Comparison of ENCODE assay signal across 20 cellular contexts in genomic region chr10:52568309-52568708, GRCh38.
DNase-seq lines count a peak whose midpoint lies in the region; ATAC-seq, FAIRE-seq and TF ChIP-seq lines count a peak whose summit lies in the region.
"Had no signal": no experiment of that assay in that cellular context is flagged by ENCODE, and none has a peak within 500 bp of the region (broad histone marks: within the 10 kb centered on the region; RNA-seq: fewer than 3 reads in every experiment).

No MANE protein-coding gene starts in this region.

- H3K4me3 ChIP-seq in A549, result no peak overlapping the region
- H3K4me3 ChIP-seq in GM23248, result no peak overlapping the region
- no peak overlapping the region for H3K4me3 ChIP-seq in fibroblast of the aortic adventitia (ENCODE audit: low read depth, low read length)
- H3K4me3 ChIP-seq in sigmoid colon, result no peak overlapping the region

- H3K36me3 ChIP-seq in GM23248 (ENCODE audit: low read depth) (no peaks in the 10 kb centered on the region), sigmoid colon (no peaks in the 10 kb centered on the region)

- FAIRE-seq in A549 (lab: Jason Lieb, UNC), result peak; percentile 63
- FAIRE-seq: A204.1, H1, HepG2, RCC 7860 had no signal

- TF ChIP-seq EP300 in A549 (IDR thresholded peaks at IDR 0.05) (no peak), sigmoid colon (IDR thresholded peaks at IDR 0.05) (no peak)

- TF ChIP-seq RAD21 in A549 (conservative IDR thresholded peaks at IDR 0.05 in 1 of 2, IDR thresholded peaks at IDR 0.05 in 1 of 2), result no peak

- DNase-seq in A549 (ENCODE audit: low read depth in 1 of 2, low spot score in 1 of 2) (no peak), GM23248 (peak; percentile 84), fibroblast of the aortic adventitia (ENCODE audit: low read depth) (peak; percentile 10), sigmoid colon (no peak), iPS-NIHi7 (ENCODE audit: extremely low spot score) (no peak)
- DNase-seq: Calu3; CD4-positive, CD25-positive, alpha-beta regulatory T cell; DMS79; GF-D8; NCI-H187 treated with DMSO at 0.1 percent for 48 hours; NCI-H2171; NCI-H774; SHP77 treated with DMSO at 0.1 percent for 48 hours had no signal

- 97% methylated on average over 2 of the region's 2 CpGs for WGBS in A549 (ENCODE audit: missing lambda C conversion rate)
- 50 to 65% methylated on average over 2 of the region's 2 CpGs for WGBS in GM23248 (ENCODE audit: low coverage in 1 of 2, low lambda C conversion rate in 2 of 2, missing lambda C conversion rate in 2 of 2), 2 experiments
- WGBS in sigmoid colon, 2 donors, result 93 to 95% methylated on average over 2 of the region's 2 CpGs

- no peaks in the 10 kb centered on the region for H3K79me2 ChIP-seq in GM23248 (ENCODE audit: insufficient read depth)

- in situ Hi-C loops in GM23248 (cut with MboI), result loop anchor here (5.0 kb wide), 1 partner anchor 261 kb away; no protein-coding TSS in a partner anchor

- peaks cover 12% of the 10 kb centered on the region for H3K4me1 ChIP-seq in A549
- peaks cover 59% of the 10 kb centered on the region for H3K4me1 ChIP-seq in GM23248 (ENCODE audit: insufficient read depth)
- no peaks in the 10 kb centered on the region for H3K4me1 ChIP-seq in sigmoid colon

- 0 out of 2 replicates have a peak overlapping the region, but pooled peaks have one; percentile 12 for H3K9ac ChIP-seq in GM23248

- POLR2A ChIA-PET in A549 (lab: Yijun Ruan, JAX), result no interaction called here

- H3K4me2 ChIP-seq in A549, result no peak overlapping the region
- H3K4me2 ChIP-seq in GM23248 (ENCODE audit: unreplicated experiment), result peak overlapping the region; percentile 28

- peak overlapping the region; percentile 28 for H2AFZ ChIP-seq in GM23248

- TF ChIP-seq POLR2A in A549 (IDR thresholded peaks at IDR 0.05; ENCODE audit: low read length) (no peak), sigmoid colon (IDR thresholded peaks at IDR 0.05) (no peak)

- CTCF ChIA-PET in A549 (lab: Yijun Ruan, JAX), result interaction anchor here (1.1 to 4.2 kb wide), 7 partner anchors 23 to 267 kb away, joined by 3 to 95 read pairs (median 11); partner anchors contain the start of gene DKK1

- ATAC-seq in A549 (no peak), SK-N-SH treated with all-trans-retinoic acid at 6 μM for 48 hours (peak; percentile 94), HG03460 (IDR thresholded peaks at IDR 0.05; ENCODE audit: unreplicated experiment) (no peak), GM19035 (IDR thresholded peaks at IDR 0.05; ENCODE audit: unreplicated experiment) (no peak)
- ATAC-seq: HepG2 had no signal

- H3K9me2 ChIP-seq in GM23248 (ENCODE audit: insufficient read depth), result no peaks in the 10 kb centered on the region

- H3K27ac ChIP-seq in A549 (no peak overlapping the region), GM23248 (peak overlapping the region; percentile 51), sigmoid colon (no peak overlapping the region)

- H3K9me3 ChIP-seq in A549 (no peaks in the 10 kb centered on the region), GM23248 (ENCODE audit: low read depth) (no peaks in the 10 kb centered on the region), sigmoid colon (no peaks in the 10 kb centered on the region)

- H3F3A ChIP-seq in GM23248 (ENCODE audit: insufficient read depth), result peaks cover 30% of the 10 kb centered on the region

- no peaks in the 10 kb centered on the region for H3K27me3 ChIP-seq in GM23248 (replicated peaks; ENCODE audit: insufficient read depth)
- H3K27me3 ChIP-seq in sigmoid colon, result no peaks in the 10 kb centered on the region

- intact Hi-C loops in sigmoid colon (cut with DNase I), result no loop called here

- no peaks in the 10 kb centered on the region for H4K20me1 ChIP-seq in GM23248 (ENCODE audit: insufficient read depth)

- TF ChIP-seq CTCF in A549 (IDR thresholded peaks at IDR 0.05), result no peak
- no peak for TF ChIP-seq CTCF in fibroblast of the aortic adventitia (IDR thresholded peaks at IDR 0.05; ENCODE audit: insufficient read depth, low read length)
- TF ChIP-seq CTCF in sigmoid colon (IDR thresholded peaks at IDR 0.05), result no peak

TF ChIP-seq in A549, 52 proteins besides CTCF, POLR2A, EP300 and RAD21:
- no peak for TF ChIP-seq E2F6 (IDR thresholded peaks at IDR 0.05; ENCODE audit: borderline replicate concordance, low read depth)

TF ChIP-seq in SK-N-SH treated with all-trans-retinoic acid at 6 μM for 48 hours, 23 proteins besides CTCF, POLR2A, EP300 and RAD21 (continues in another document):
- TF ChIP-seq TOX (CRISPR knock-in tag; IDR thresholded peaks at IDR 0.05; ENCODE audit: borderline replicate concordance) (peak; percentile 92; the same call in 1 of the 2 replicates), TCF4 (CRISPR knock-in tag; IDR thresholded peaks at IDR 0.05; ENCODE audit: borderline replicate concordance) (no peak), ZNF70 (CRISPR knock-in tag; IDR thresholded peaks at IDR 0.05) (no peak), ZNF8 (CRISPR knock-in tag; IDR thresholded peaks at IDR 0.05) (no peak), TSHZ2 (CRISPR knock-in tag; IDR thresholded peaks at IDR 0.05) (no peak), POU6F1 (CRISPR knock-in tag; IDR thresholded peaks at IDR 0.05; ENCODE audit: borderline replicate concordance, low read depth) (no peak), ZNF565 (CRISPR knock-in tag; conservative IDR thresholded peaks at IDR 0.05; ENCODE audit: low read depth) (no peak), SNAI2 (CRISPR knock-in tag; IDR thresholded peaks at IDR 0.05) (no peak), ISL1 (CRISPR knock-in tag; IDR thresholded peaks at IDR 0.05) (peak; percentile 95), CSDC2 (CRISPR knock-in tag; IDR thresholded peaks at IDR 0.05) (no peak), ESRRG (CRISPR knock-in tag; IDR thresholded peaks at IDR 0.05) (no peak), CSRNP3 (CRISPR knock-in tag; IDR thresholded peaks at IDR 0.05) (peak; percentile 73; the same call in 1 of the 2 replicates), ARNTL (CRISPR knock-in tag; IDR thresholded peaks at IDR 0.05; ENCODE audit: borderline replicate concordance, low read depth) (no peak), RARB (CRISPR knock-in tag; IDR thresholded peaks at IDR 0.05) (peak; percentile 37; the same call in 1 of the 2 replicates), BACH2 (CRISPR knock-in tag; IDR thresholded peaks at IDR 0.05; ENCODE audit: borderline replicate concordance) (no peak)

Comparison
In these comparisons a context has a peak if more than half of its experiments do, and no peak if none do; other contexts are left out.
1. DNase-seq: peak in GM23248 (single experiment) and fibroblast of the aortic adventitia (single experiment); none in A549 (0 of 2), sigmoid colon (single experiment) and iPS-NIHi7 (single experiment).
2. Of the 1 proteins assayed by ChIP-seq in both A549 and SK-N-SH treated with all-trans-retinoic acid at 6 μM for 48 hours: peak only in A549: none; only in SK-N-SH treated with all-trans-retinoic acid at 6 μM for 48 hours: RARB; in both: none; in neither: 0.